7 cellular contexts compared by ENCODE assay signal in genomic region chr12:41364211-41364610, GRCh38.
"Had no signal": no experiment of that assay in that cellular context is flagged by ENCODE, and none has a peak within 500 bp of the region (broad histone marks: within the 10 kb centered on the region; RNA-seq: fewer than 3 reads in every experiment).

No MANE protein-coding gene starts in this region.

- H3K4me3 Mint-ChIP-seq: IgD-negative memory B cell had no signal

- ATAC-seq: HepG2, K562 had no signal

- H3K36me3 Mint-ChIP-seq: IgD-negative memory B cell had no signal

- H3K27me3 Mint-ChIP-seq: IgD-negative memory B cell had no signal

- H3K27ac ChIP-seq: HL-60 had no signal

- H3K4me3 ChIP-seq: K562 had no signal

- H3K27ac Mint-ChIP-seq: IgD-negative memory B cell had no signal

- H3K4me1 Mint-ChIP-seq: IgD-negative memory B cell had no signal

- DNase-seq: IMR-90, KBM-7, KG1 had no signal
